ENCODE assay signal across 12 cellular contexts in genomic region chr22:23184764-23185113, GRCh38. TPM values are rescaled to one million over a fixed set of nuclear protein-coding genes. Genes with fewer than 3 reads are reported as not detected.
DNase-seq lines count a peak whose midpoint lies in the region; TF ChIP-seq lines count a peak whose summit lies in the region.
"Had no signal": no experiment of that assay in that cellular context is flagged by ENCODE, and none has a peak within 500 bp of the region (broad histone marks: within the 10 kb centered on the region; RNA-seq: fewer than 3 reads in every experiment).

No MANE protein-coding gene starts in this region.

- in situ Hi-C loops in KBM-7 (cut with MboI; ENCODE audit: low pct_unique_long_range_greater_than_20kb, low sequenced_read_pairs) = no loop called here

- H3K4me1 Mint-ChIP-seq in CD4-positive, alpha-beta memory T cell = peaks cover 43 to 79% (median 61%) of the 10 kb centered on the region in 4 donors
- H3K4me1 Mint-ChIP-seq in activated CD4-positive, alpha-beta memory T cell treated with anti-CD3 and anti-CD28 coated beads, Interleukin-2, amount 10 ng/mL, durations not matched to agents 7 days and 5 days = peaks cover 59% of the 10 kb centered on the region
- peaks cover 47% of the 10 kb centered on the region for H3K4me1 Mint-ChIP-seq in chondrocyte (ENCODE audit: low read depth)

- H3K27ac Mint-ChIP-seq in CD4-positive, alpha-beta memory T cell = peak overlapping the region; percentile 50 to 90 (median 78)
- H3K27ac Mint-ChIP-seq in activated CD4-positive, alpha-beta memory T cell treated with anti-CD3 and anti-CD28 coated beads, Interleukin-2, amount 10 ng/mL, durations not matched to agents 7 days and 5 days = peak overlapping the region; percentile 94
- H3K27ac Mint-ChIP-seq in chondrocyte (ENCODE audit: unreplicated experiment) = no peak overlapping the region

- TF ChIP-seq CTCF in chondrocyte (IDR thresholded peaks at IDR 0.05) = no peak

- peaks cover 66% of the 10 kb centered on the region for H3K4me1 ChIP-seq in CD4-positive, alpha-beta memory T cell (ENCODE audit: insufficient read depth, low read length)

- no peaks in the 10 kb centered on the region for H3K9me3 Mint-ChIP-seq in CD4-positive, alpha-beta memory T cell
- H3K9me3 Mint-ChIP-seq in activated CD4-positive, alpha-beta memory T cell treated with anti-CD3 and anti-CD28 coated beads, Interleukin-2, amount 10 ng/mL, durations not matched to agents 7 days and 5 days = no peaks in the 10 kb centered on the region
- H3K9me3 Mint-ChIP-seq in chondrocyte (ENCODE audit: low read depth) = no peaks in the 10 kb centered on the region

- H3K36me3 ChIP-seq in CD4-positive, alpha-beta memory T cell (ENCODE audit: insufficient read depth, low read length) = no peaks in the 10 kb centered on the region

- H3K4me3 Mint-ChIP-seq in CD4-positive, alpha-beta memory T cell = peak overlapping the region; percentile 63 to 98 (median 84)
- peak overlapping the region; percentile 83 for H3K4me3 Mint-ChIP-seq in activated CD4-positive, alpha-beta memory T cell treated with anti-CD3 and anti-CD28 coated beads, Interleukin-2, amount 10 ng/mL, durations not matched to agents 7 days and 5 days
- H3K4me3 Mint-ChIP-seq in chondrocyte (ENCODE audit: unreplicated experiment) = no peak overlapping the region

- intact Hi-C loops in CD4-positive, alpha-beta memory T cell (cut with micrococcal nuclease) = loop anchor here (5.0 kb wide), 1 partner anchor 33 kb away; no protein-coding TSS in a partner anchor

- H3K27me3 Mint-ChIP-seq in CD4-positive, alpha-beta memory T cell = no peaks in the 10 kb centered on the region
- no peaks in the 10 kb centered on the region for H3K27me3 Mint-ChIP-seq in activated CD4-positive, alpha-beta memory T cell treated with anti-CD3 and anti-CD28 coated beads, Interleukin-2, amount 10 ng/mL, durations not matched to agents 7 days and 5 days
- no peaks in the 10 kb centered on the region for H3K27me3 Mint-ChIP-seq in chondrocyte (ENCODE audit: low read depth)

- POLR2A ChIA-PET in CD4-positive, alpha-beta memory T cell (lab: Charles Lee; ENCODE audit: partially characterized antibody) = no interaction called here
- POLR2A ChIA-PET in activated CD4-positive, alpha-beta memory T cell treated with anti-CD3 and anti-CD28 coated beads, Interleukin-2, amount 10 ng/mL, durations not matched to agents 7 days and 5 days (lab: Charles Lee) = interaction anchor here (1.5 kb wide), 1 partner anchor 97 kb away, joined by 4 read pairs; no protein-coding TSS in a partner anchor

- no peak overlapping the region for H3K4me3 ChIP-seq in CD4-positive, alpha-beta memory T cell (ENCODE audit: low read length in 2 of 2)

- CTCF ChIA-PET in CD4-positive, alpha-beta memory T cell (lab: Charles Lee; ENCODE audit: partially characterized antibody) = interaction anchor here (1.3 to 17.4 kb wide), 3 partner anchors 11 to 99 kb away, joined by 3 to 423 read pairs (median 13); no protein-coding TSS in a partner anchor
- CTCF ChIA-PET in activated CD4-positive, alpha-beta memory T cell treated with anti-CD3 and anti-CD28 coated beads, Interleukin-2, amount 10 ng/mL, durations not matched to agents 7 days and 5 days (lab: Charles Lee) = interaction anchor here (1.6 to 14.0 kb wide), 2 partner anchors 97 to 102 kb away, joined by 7 to 272 read pairs; no protein-coding TSS in a partner anchor

- DNase-seq in CD4-positive, alpha-beta memory T cell = no peak
- DNase-seq in KBM-7 (peak; percentile 18), myocyte (ENCODE audit: low read depth) (peak; percentile 47), NCI-H2196 treated with DMSO at 0.1 percent for 48 hours (lab: John Stamatoyannopoulos, UW; ENCODE audit: unreplicated experiment) (no peak), chondrocyte (ENCODE audit: low spot score) (no peak), medulla oblongata (ENCODE audit: extremely low spot score) (no peak)
- no peak for DNase-seq in activated CD4-positive, alpha-beta memory T cell treated with anti-CD3 and anti-CD28 coated beads, Interleukin-2, amount 10 ng/mL, durations not matched to agents 7 days and 5 days
- DNase-seq in stimulated activated CD4-positive, alpha-beta T cell treated with anti-CD3 and anti-CD28 coated beads, Interleukin-12 subunit alpha, Interleukin-12 subunit beta, amount 100 ng/mL, for 4 hours = no peak
- DNase-seq: activated CD8-positive, alpha-beta memory T cell treated with anti-CD3 and anti-CD28 coated beads, Interleukin-2, amount 10 ng/mL, durations not matched to agents 7 days and 5 days; central memory CD4-positive, alpha-beta T cell; HCEC 1CT had no signal

- peak overlapping the region; percentile 5 for H3K27ac ChIP-seq in CD4-positive, alpha-beta memory T cell (ENCODE audit: low read depth, low read length)

- H3K9me3 ChIP-seq in CD4-positive, alpha-beta memory T cell (ENCODE audit: control insufficient read depth in 1 of 2, low read length in 2 of 2) = no peaks in the 10 kb centered on the region

- H3K36me3 Mint-ChIP-seq in CD4-positive, alpha-beta memory T cell = peaks cover 14 to 29% of the 10 kb centered on the region in 2 donors
- H3K36me3 Mint-ChIP-seq in activated CD4-positive, alpha-beta memory T cell treated with anti-CD3 and anti-CD28 coated beads, Interleukin-2, amount 10 ng/mL, durations not matched to agents 7 days and 5 days (ENCODE audit: low read depth) = peaks cover 46% of the 10 kb centered on the region
- H3K36me3 Mint-ChIP-seq in chondrocyte (ENCODE audit: low read depth) = peaks cover 3% of the 10 kb centered on the region

- no peaks in the 10 kb centered on the region for H3K27me3 ChIP-seq in CD4-positive, alpha-beta memory T cell (ENCODE audit: insufficient read depth, low read length)

RNA-seq across cellular contexts. Expression of gene BCR, which starts 4.4 kb away (rescaled TPM):
- 10 to 100 TPM; 75.3 to 75.6 TPM for total RNA-seq in CD4-positive, alpha-beta memory T cell
- polyA plus RNA-seq in CD4-positive, alpha-beta memory T cell = 10 to 100 TPM in 1 of 2 donors, 1 to 10 TPM in 1; 3.3 to 27.0 TPM
- total RNA-seq in activated CD4-positive, alpha-beta memory T cell treated with anti-CD3 and anti-CD28 coated beads, Interleukin-2, amount 10 ng/mL, durations not matched to agents 7 days and 5 days = 10 to 100 TPM; 60.7 to 63.2 TPM
- total RNA-seq in myocyte (18.1 and 42.0 TPM in 2 replicates), chondrocyte (28.4 to 44.5 TPM (median 30.0 TPM) in 3 replicates)
- 63.9 TPM for polyA plus RNA-seq in myocyte (2012)

RNA-seq across cellular contexts. Expression of gene RAB36, which starts 39.5 kb away (rescaled TPM):
- total RNA-seq in CD4-positive, alpha-beta memory T cell = under 1 TPM; 0.33 to 0.64 TPM
- 1 to 10 TPM in 1 of 2 donors, under 1 TPM in 1; 0.61 to 1.1 TPM for polyA plus RNA-seq in CD4-positive, alpha-beta memory T cell
- under 1 TPM in 1 of 2 experiments, not detected in 1; 0.33 TPM for total RNA-seq in activated CD4-positive, alpha-beta memory T cell treated with anti-CD3 and anti-CD28 coated beads, Interleukin-2, amount 10 ng/mL, durations not matched to agents 7 days and 5 days
- total RNA-seq in myocyte (0.08 and 0.21 TPM in 2 replicates), chondrocyte (2.9 to 4.7 TPM (median 3.5 TPM) in 3 replicates)
- polyA plus RNA-seq in myocyte (2012) = 0.15 TPM

RNA-seq across cellular contexts. Expression of gene RSPH14, which starts 42.9 kb away (rescaled TPM):
- total RNA-seq in CD4-positive, alpha-beta memory T cell = not detected
- polyA plus RNA-seq in CD4-positive, alpha-beta memory T cell = not detected
- not detected for total RNA-seq in activated CD4-positive, alpha-beta memory T cell treated with anti-CD3 and anti-CD28 coated beads, Interleukin-2, amount 10 ng/mL, durations not matched to agents 7 days and 5 days
- total RNA-seq in myocyte (not detected in 2 replicates), chondrocyte (not detected in 3 replicates)
- polyA plus RNA-seq in myocyte (2012) = 0.05 TPM
- total RNA-seq: activated CD8-positive, alpha-beta memory T cell treated with anti-CD3 and anti-CD28 coated beads, Interleukin-2, amount 10 ng/mL, durations not matched to agents 7 days and 5 days; mesenteric fat pad had no signal

Comparison
In these comparisons a context has a peak if more than half of its experiments do, and no peak if none do; other contexts are left out.
1. DNase-seq: peak in KBM-7 (single experiment) and myocyte (single experiment); none in CD4-positive, alpha-beta memory T cell (0 of 5), activated CD4-positive, alpha-beta memory T cell treated with anti-CD3 and anti-CD28 coated beads, Interleukin-2, amount 10 ng/mL, durations not matched to agents 7 days and 5 days (single experiment), NCI-H2196 treated with DMSO at 0.1 percent for 48 hours (single experiment), chondrocyte (single experiment), stimulated activated CD4-positive, alpha-beta T cell treated with anti-CD3 and anti-CD28 coated beads, Interleukin-12 subunit alpha, Interleukin-12 subunit beta, amount 100 ng/mL, for 4 hours (single experiment) and medulla oblongata (single experiment).